Comparison of ENCODE assay signal across 9 cellular contexts in the genomic region with DNA sequence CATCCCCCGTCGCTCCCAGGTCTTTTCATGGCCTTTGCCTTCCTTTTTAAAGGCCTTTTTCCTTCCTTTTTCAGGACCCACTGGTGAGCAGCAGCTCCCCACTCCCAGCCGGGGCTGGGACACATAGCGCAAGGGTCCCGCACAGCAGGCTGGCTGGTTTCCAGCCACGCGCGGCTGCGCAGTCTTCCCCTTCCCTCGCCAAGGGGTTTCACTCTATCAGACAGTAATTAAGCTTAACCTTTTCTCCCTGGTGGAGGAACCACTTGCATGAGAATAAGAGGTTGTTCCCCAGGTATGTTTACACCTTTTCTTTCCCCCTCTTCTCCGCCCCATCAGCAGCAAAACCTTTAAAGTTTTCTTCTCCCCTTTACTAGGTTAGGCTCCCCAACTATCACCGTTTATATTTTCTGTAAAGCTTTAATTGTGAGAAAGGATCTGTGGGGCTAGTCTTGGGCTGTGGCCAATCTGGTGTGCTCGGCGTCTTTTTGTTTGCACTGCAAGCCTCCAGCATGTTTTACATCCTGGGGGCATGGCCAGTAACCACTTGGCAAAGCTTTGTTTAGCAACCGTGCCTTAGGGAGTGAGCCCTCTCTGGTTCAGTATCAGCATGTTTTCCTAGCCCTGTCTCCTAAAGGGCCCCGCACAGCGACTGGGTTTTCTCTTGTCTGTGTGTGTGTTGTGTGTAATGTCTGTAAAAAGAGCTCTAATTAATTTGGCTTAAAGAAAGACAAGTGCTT.
DNase-seq lines count a peak whose midpoint lies in the region; ATAC-seq and TF ChIP-seq lines count a peak whose summit lies in the region.
"Had no signal": no experiment of that assay in that cellular context is flagged by ENCODE, and none has a peak within 500 bp of the region (broad histone marks: within the 10 kb centered on the region; RNA-seq: fewer than 3 reads in every experiment).

No MANE protein-coding gene starts in this region.

- in situ Hi-C loops in gastrocnemius medialis (cut with MboI; ENCODE audit: low sequenced_read_pairs in 4 of 4) = no loop called here

- H3K23ac ChIP-seq in H9 (ENCODE audit: insufficient read length, low read depth, low read length) = no peak overlapping the region

- no peak overlapping the region for H2BK120ac ChIP-seq in H9 (ENCODE audit: low read depth, low read length, poor library complexity, severe bottlenecking)

- no peak overlapping the region for H2BK5ac ChIP-seq in H9 (ENCODE audit: insufficient read length, low read length)

- WGBS in H9 (ENCODE audit: extremely low coverage, insufficient read length, low lambda C conversion rate) = no CpG with 5 or more reads among the region's 17 CpGs
- WGBS in heart right ventricle, 2 donors = 10 to 13% methylated on average over 17 of the region's 17 CpGs

- H3K27me3 Mint-ChIP-seq in H9 (ENCODE audit: low read depth) = peaks cover 94% of the 10 kb centered on the region

- H3K79me1 ChIP-seq in H9 (ENCODE audit: insufficient read depth, low read depth, low read length, poor library complexity, severe bottlenecking) = no peaks in the 10 kb centered on the region

- no peak for TF ChIP-seq POLR2A in gastrocnemius medialis (IDR thresholded peaks at IDR 0.05)

- H2BK12ac ChIP-seq in H9 (ENCODE audit: insufficient read length, low read depth, low read length) = no peak overlapping the region

- no peak overlapping the region for H2AFZ ChIP-seq in H9 (ENCODE audit: low read length)

- peaks cover 45 to 79% of the 10 kb centered on the region in 2 experiments for H3K4me1 Mint-ChIP-seq in H9

- TF ChIP-seq CTCF in H9 (conservative IDR thresholded peaks at IDR 0.05) (no peak), RWPE2 (IDR thresholded peaks at IDR 0.05; ENCODE audit: poor library complexity, severe bottlenecking) (no peak), heart right ventricle (IDR thresholded peaks at IDR 0.05) (no peak), gastrocnemius medialis (IDR thresholded peaks at IDR 0.05 in 4 of 5, conservative IDR thresholded peaks at IDR 0.05 in 1 of 5) (no peak)

- no peak overlapping the region for H4K91ac ChIP-seq in H9 (ENCODE audit: insufficient read length, low read depth, low read length)

- no peak overlapping the region for H3T11ph ChIP-seq in H9 (ENCODE audit: low read length)

- no peak overlapping the region for H3K27ac ChIP-seq in H9 (ENCODE audit: insufficient read length, low read depth, low read length)
- no peak overlapping the region for H3K27ac ChIP-seq in RWPE2 (ENCODE audit: poor library complexity, severe bottlenecking)
- H3K27ac ChIP-seq in heart right ventricle = peak overlapping the region in 4 of 10 donors; percentile 15 to 68 (median 49)
- H3K27ac ChIP-seq in gastrocnemius medialis = no peak overlapping the region

- H2AK5ac ChIP-seq in H9 (ENCODE audit: insufficient read length, low read length) = no peak overlapping the region

- H3K14ac ChIP-seq in H9 (ENCODE audit: insufficient read depth, low read length) = no peak overlapping the region

- peaks cover 0 to 2% (median 0%) of the 10 kb centered on the region in 3 experiments; a peak in 3 of 7 replicates for H3K36me3 Mint-ChIP-seq in H9 (ENCODE audit: insufficient read depth in 1 of 3, low read depth in 3 of 3)

- H3K36me3 ChIP-seq in RWPE2 (ENCODE audit: low read depth) (no peaks in the 10 kb centered on the region), heart right ventricle (no peaks in the 10 kb centered on the region), gastrocnemius medialis (no peaks in the 10 kb centered on the region)
- H3K36me3 ChIP-seq: HAP-1 had no signal

- peaks cover under 1 to 6% of the 10 kb centered on the region in 2 experiments; a peak in 4 of 5 replicates for H3K9me3 Mint-ChIP-seq in H9

- peak; percentile 75 for DNase-seq in H9
- no peak for DNase-seq in RWPE2 (ENCODE audit: low spot score)
- peak in 1 of 2 donors; percentile 29 for DNase-seq in heart right ventricle
- DNase-seq in gastrocnemius medialis = no peak
- DNase-seq in NK-92 treated with Interleukin-12 subunit alpha and Interleukin-12 subunit beta, amount 100 ng/mL, for 24 hours (lab: John Stamatoyannopoulos, UW) = no peak
- DNase-seq in SIG-M5 (lab: John Stamatoyannopoulos, UW) = no peak
- DNase-seq in HCEC 1CT = no peak

- H4K20me1 ChIP-seq in H9 (ENCODE audit: control insufficient read depth, insufficient read depth, insufficient read length) = no peaks in the 10 kb centered on the region

- H2BK20ac ChIP-seq in H9 (ENCODE audit: low read depth, low read length, poor library complexity, severe bottlenecking) = no peak overlapping the region

- peak overlapping the region; percentile 92 to 99 (median 97) for H3K27ac Mint-ChIP-seq in H9

- no peak overlapping the region for H3K4ac ChIP-seq in H9 (ENCODE audit: low read depth, low read length)

- ATAC-seq in RWPE2 (ENCODE audit: low read depth) (peak; percentile 67), heart right ventricle (peak in 4 of 8 donors; percentile 41 to 68 (median 66)), gastrocnemius medialis (no peak), HG03432 (IDR thresholded peaks at IDR 0.05; ENCODE audit: unreplicated experiment) (no peak)

- no peak overlapping the region for H4K5ac ChIP-seq in H9 (ENCODE audit: insufficient read length, low read depth, low read length)

- intact Hi-C loops in heart right ventricle (cut with DNase I) (loop anchor here in 1 of 10 donors (10.0 kb wide), 1 partner anchor 218 kb away; a partner anchor contains a TSS), gastrocnemius medialis (cut with DNase I; ENCODE audit: low total_unique reads) (no loop called here)

- H3K4me1 ChIP-seq in H9 (ENCODE audit: insufficient read depth, low read length) (peaks cover 4% of the 10 kb centered on the region; the same call in 1 of the 2 replicates), RWPE2 (ENCODE audit: insufficient read depth, poor library complexity, severe bottlenecking) (no peaks in the 10 kb centered on the region), heart right ventricle (peaks cover 0 to 18% (median 2%) of the 10 kb centered on the region in 9 donors), gastrocnemius medialis (peaks cover 0 to 5% of the 10 kb centered on the region in 2 donors)

- H3K23me2 ChIP-seq in H9 (ENCODE audit: insufficient read length, low read depth, low read length, poor library complexity, severe bottlenecking) = no peaks in the 10 kb centered on the region

- H3K9ac ChIP-seq in H9 (ENCODE audit: extremely low read depth, insufficient read length, low read length) = no peak overlapping the region

- H3K18ac ChIP-seq in H9 (ENCODE audit: insufficient read length, low read depth, low read length) = no peak overlapping the region

- no peak overlapping the region for H2BK15ac ChIP-seq in H9 (ENCODE audit: low read depth, low read length)

- H3K9me3 ChIP-seq in H9 (ENCODE audit: control insufficient read depth, low read depth, low read length) = no peaks in the 10 kb centered on the region
- no peaks in the 10 kb centered on the region for H3K9me3 ChIP-seq in RWPE2 (ENCODE audit: severe bottlenecking)
- H3K9me3 ChIP-seq in heart right ventricle = no peaks in the 10 kb centered on the region
- no peaks in the 10 kb centered on the region for H3K9me3 ChIP-seq in gastrocnemius medialis
- H3K9me3 ChIP-seq: HAP-1 had no signal

- H3K4me2 ChIP-seq in H9 (ENCODE audit: insufficient read depth, insufficient read length, low read length) = peak overlapping the region; percentile 49

- H3K79me2 ChIP-seq in H9 (ENCODE audit: insufficient read depth, low read length) = no peaks in the 10 kb centered on the region

- peaks cover 5% of the 10 kb centered on the region; the same call in 1 of the 2 replicates for H3K27me3 ChIP-seq in H9 (ENCODE audit: insufficient read depth, low read length)
- H3K27me3 ChIP-seq in RWPE2 (ENCODE audit: insufficient read depth, poor library complexity, severe bottlenecking) = no peaks in the 10 kb centered on the region
- H3K27me3 ChIP-seq in heart right ventricle = peaks cover 0 to 3% (median 0%) of the 10 kb centered on the region in 7 donors
- H3K27me3 ChIP-seq in gastrocnemius medialis = no peaks in the 10 kb centered on the region

- no peak overlapping the region for H4K8ac ChIP-seq in H9 (replicated peaks; ENCODE audit: insufficient read length, low read depth, low read length)

- H3K4me3 ChIP-seq in RWPE2 (ENCODE audit: severe bottlenecking) = no peak overlapping the region
- H3K4me3 ChIP-seq in heart right ventricle = peak overlapping the region in 9 of 10 donors; percentile 24 to 56 (median 44)
- peak overlapping the region; percentile 12 to 58 (median 45) for H3K4me3 ChIP-seq in gastrocnemius medialis
- H3K4me3 ChIP-seq: HAP-1 had no signal

- H3K4me3 Mint-ChIP-seq in H9 = peak overlapping the region; percentile 64 to 79

- no peak overlapping the region for H3K56ac ChIP-seq in H9 (ENCODE audit: insufficient read length, low read depth, low read length)
